In the genomic region with DNA sequence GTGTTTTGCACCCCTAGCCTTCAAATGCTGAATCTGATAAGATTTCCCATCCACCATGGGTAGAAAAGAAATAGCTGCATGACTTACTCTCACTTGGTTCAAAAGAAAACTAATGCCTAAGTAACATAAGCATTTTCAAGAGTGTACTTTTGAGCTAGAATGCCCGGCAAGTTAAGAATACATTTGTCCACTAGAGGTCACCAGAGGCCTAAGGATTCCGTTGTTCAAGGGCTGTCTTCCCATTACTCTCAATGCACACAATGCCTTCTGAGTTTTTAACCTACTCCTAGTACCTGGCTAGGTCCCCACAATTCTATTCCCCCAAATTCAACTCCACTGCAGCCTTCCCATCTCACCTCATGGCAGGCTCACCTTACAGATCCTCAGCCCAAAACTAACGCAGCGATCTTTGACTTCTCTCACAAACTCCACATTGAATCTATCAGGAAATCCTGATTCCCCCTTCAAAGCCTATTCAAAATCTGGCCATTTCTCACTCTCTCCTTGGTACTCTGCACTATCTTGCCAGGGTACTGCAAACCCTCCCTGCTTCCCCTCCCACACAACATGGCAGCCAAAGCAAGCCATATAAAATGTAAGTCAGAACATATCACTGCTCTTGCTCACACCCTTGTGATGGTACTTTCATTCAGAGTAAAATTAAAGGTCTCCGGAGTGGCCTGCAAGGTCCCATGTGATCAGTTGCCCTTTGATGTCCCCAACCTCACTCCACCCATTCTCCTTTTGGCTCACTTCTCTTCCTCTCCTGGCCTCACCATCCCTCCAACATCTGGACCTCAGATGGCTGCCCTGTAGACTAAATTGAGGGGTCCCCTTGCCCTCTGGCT, we compare ENCODE assay signal across 8 cellular contexts. TPM values are rescaled to one million over a fixed set of nuclear protein-coding genes. Genes with fewer than 3 reads are reported as not detected.
DNase-seq lines count a peak whose midpoint lies in the region; ATAC-seq and TF ChIP-seq lines count a peak whose summit lies in the region.

No MANE protein-coding gene starts in this region.

- H3K9me3 Mint-ChIP-seq in activated T-helper 2 cell treated with anti-CD3 and anti-CD28 coated beads, Interferon-gamma antibody, Interleukin-2, Interleukin-4, amounts not matched to agents 10 μg/mL and 5 μg/mL and 100 μg/mL, durations not matched to agents 14 hours and 24 hours and 36 hours, result no peaks in the 10 kb centered on the region

- H3K4me3 ChIP-seq in GM12865 (ENCODE audit: low read depth, low read length) (no peak overlapping the region), OCI-LY7 (ENCODE audit: low read depth, low read length, poor library complexity, severe bottlenecking) (no peak overlapping the region), gastroesophageal sphincter (no peak overlapping the region), parathyroid adenoma (ENCODE audit: low read depth, low read length) (no peak overlapping the region)

- CTCF ChIA-PET in OCI-LY7 (lab: Charles Lee; ENCODE audit: unreplicated experiment), result interaction anchor here (0.8 to 2.2 kb wide), 2 partner anchors 200 to 201 kb away, joined by 3 to 11 read pairs; no protein-coding TSS in a partner anchor

- H3K27me3 ChIP-seq in gastroesophageal sphincter, result no peaks in the 10 kb centered on the region
- H3K27me3 ChIP-seq in parathyroid adenoma (ENCODE audit: control insufficient read depth, insufficient read depth, low read length), result no peaks in the 10 kb centered on the region

- TF ChIP-seq EP300 in gastroesophageal sphincter (IDR thresholded peaks at IDR 0.05), result no peak

- POLR2A ChIA-PET in OCI-LY7 (lab: Charles Lee), result interaction anchor here (1.9 kb wide), 1 partner anchor 16 kb away, joined by 5 read pairs; no protein-coding TSS in a partner anchor

- no peaks in the 10 kb centered on the region for H3K27me3 Mint-ChIP-seq in activated T-helper 2 cell treated with anti-CD3 and anti-CD28 coated beads, Interferon-gamma antibody, Interleukin-2, Interleukin-4, amounts not matched to agents 10 μg/mL and 5 μg/mL and 100 μg/mL, durations not matched to agents 14 hours and 24 hours and 36 hours (ENCODE audit: low read depth)

- H3K27ac ChIP-seq in OCI-LY7 (ENCODE audit: low read depth, low read length, poor library complexity, severe bottlenecking) (no peak overlapping the region), gastroesophageal sphincter (no peak overlapping the region), parathyroid adenoma (no peak overlapping the region)

- 33 to 49% methylated on average over 5 of the region's 5 CpGs for WGBS in gastroesophageal sphincter (ENCODE audit: low coverage in 1 of 2), 2 donors

- H3K9me3 ChIP-seq in OCI-LY7 (ENCODE audit: low read length) (no peaks in the 10 kb centered on the region), gastroesophageal sphincter (no peaks in the 10 kb centered on the region), parathyroid adenoma (ENCODE audit: control insufficient read depth, low read length) (no peaks in the 10 kb centered on the region)

- H3K79me2 ChIP-seq in OCI-LY7 (ENCODE audit: insufficient read depth, low read depth, low read length) (no peaks in the 10 kb centered on the region), parathyroid adenoma (peaks cover under 1% of the 10 kb centered on the region)

- H3K4me1 ChIP-seq in OCI-LY7 (ENCODE audit: insufficient read depth, low read length, poor library complexity, severe bottlenecking) (no peaks in the 10 kb centered on the region), gastroesophageal sphincter (no peaks in the 10 kb centered on the region), parathyroid adenoma (no peaks in the 10 kb centered on the region)

- BruUV-seq in OCI-LY7 (replicated peaks; lab: Mats Ljungman, UMichigan), result no TSS peak

- no peaks in the 10 kb centered on the region for H3K9me2 ChIP-seq in OCI-LY7 (ENCODE audit: insufficient read depth, low read length)

- TF ChIP-seq CTCF in GM12865 (IDR thresholded peaks at IDR 0.05; ENCODE audit: insufficient read depth, low read depth, low read length, missing control alignments), result peak; percentile 72
- TF ChIP-seq CTCF in OCI-LY7 (conservative IDR thresholded peaks at IDR 0.05; ENCODE audit: low read length), result peak; percentile 92
- peak; percentile 55 to 81 (median 69) for TF ChIP-seq CTCF in gastroesophageal sphincter (IDR thresholded peaks at IDR 0.05)
- peak; percentile 81 for TF ChIP-seq CTCF in parathyroid adenoma (IDR thresholded peaks at IDR 0.05)

- no peak overlapping the region for H3K4me3 Mint-ChIP-seq in activated T-helper 2 cell treated with anti-CD3 and anti-CD28 coated beads, Interferon-gamma antibody, Interleukin-2, Interleukin-4, amounts not matched to agents 10 μg/mL and 5 μg/mL and 100 μg/mL, durations not matched to agents 14 hours and 24 hours and 36 hours (ENCODE audit: low read depth)

- TF ChIP-seq POLR2A in gastroesophageal sphincter (IDR thresholded peaks at IDR 0.05), result no peak

- peak; percentile 80 for DNase-seq in GM12865 (ENCODE audit: low read depth)
- DNase-seq in H4 (ENCODE audit: low spot score), result peak; percentile 64
- DNase-seq in Kasumi-1 (lab: John Stamatoyannopoulos, UW), result peak; percentile 72 to 77
- DNase-seq in OCI-LY7 (ENCODE audit: low spot score), result peak; percentile 77
- DNase-seq in activated T-helper 2 cell treated with anti-CD3 and anti-CD28 coated beads, Interferon-gamma antibody, Interleukin-2, Interleukin-4, amounts not matched to agents 10 μg/mL and 5 μg/mL and 100 μg/mL, durations not matched to agents 14 hours and 24 hours and 36 hours (ENCODE audit: low spot score), result peak; percentile 49

- no peak overlapping the region for H3K9ac ChIP-seq in parathyroid adenoma

- H4K20me1 ChIP-seq in OCI-LY7 (ENCODE audit: insufficient read depth, low read length), result no peaks in the 10 kb centered on the region

- H3K4me1 Mint-ChIP-seq in activated T-helper 2 cell treated with anti-CD3 and anti-CD28 coated beads, Interferon-gamma antibody, Interleukin-2, Interleukin-4, amounts not matched to agents 10 μg/mL and 5 μg/mL and 100 μg/mL, durations not matched to agents 14 hours and 24 hours and 36 hours (ENCODE audit: low read depth), result peaks cover 35% of the 10 kb centered on the region

- H3K36me3 ChIP-seq in OCI-LY7 (ENCODE audit: insufficient read depth, low read length), result peaks cover 81% of the 10 kb centered on the region
- H3K36me3 ChIP-seq in gastroesophageal sphincter, result peaks cover 4 to 88% of the 10 kb centered on the region in 2 donors
- H3K36me3 ChIP-seq in parathyroid adenoma (ENCODE audit: control insufficient read depth, insufficient read depth, low read length), result no peaks in the 10 kb centered on the region

- H3K36me3 Mint-ChIP-seq in activated T-helper 2 cell treated with anti-CD3 and anti-CD28 coated beads, Interferon-gamma antibody, Interleukin-2, Interleukin-4, amounts not matched to agents 10 μg/mL and 5 μg/mL and 100 μg/mL, durations not matched to agents 14 hours and 24 hours and 36 hours (ENCODE audit: low read depth), result peaks cover 35% of the 10 kb centered on the region

- H3K27ac Mint-ChIP-seq in activated T-helper 2 cell treated with anti-CD3 and anti-CD28 coated beads, Interferon-gamma antibody, Interleukin-2, Interleukin-4, amounts not matched to agents 10 μg/mL and 5 μg/mL and 100 μg/mL, durations not matched to agents 14 hours and 24 hours and 36 hours, result no peak overlapping the region

- ATAC-seq in gastroesophageal sphincter, result peak; percentile 74
- no peak for ATAC-seq in HG03097 (IDR thresholded peaks at IDR 0.05; ENCODE audit: low FRiP score, unreplicated experiment)

- H3K4me2 ChIP-seq in OCI-LY7 (ENCODE audit: low read length) (no peak overlapping the region), parathyroid adenoma (ENCODE audit: low read length) (no peak overlapping the region)

- H2AFZ ChIP-seq in OCI-LY7 (ENCODE audit: low read length), result no peak overlapping the region
- H2AFZ ChIP-seq in parathyroid adenoma, result peak overlapping the region; percentile 17

- intact Hi-C loops in OCI-LY7 (cut with micrococcal nuclease; ENCODE audit: unreplicated experiment), result loop anchor here (1.0 to 2.0 kb wide), 2 partner anchors 148 to 200 kb away; no protein-coding TSS in a partner anchor
- intact Hi-C loops in activated T-helper 2 cell treated with anti-CD3 and anti-CD28 coated beads, Interferon-gamma antibody, Interleukin-2, Interleukin-4, amounts not matched to agents 10 μg/mL and 5 μg/mL and 100 μg/mL, durations not matched to agents 14 hours and 24 hours and 36 hours (cut with micrococcal nuclease), result loop anchor here (1.0 to 10.0 kb wide), 6 partner anchors 14 to 898 kb away; a partner anchor contains a TSS

RNA-seq across cellular contexts. Expression of a gene that starts 13.4 kb away (rescaled TPM):
- 13.2 and 15.3 TPM in 2 replicates for total RNA-seq in H4 (2014; rRNA removed; shearing (Covaris generic))
- total RNA-seq in OCI-LY7 (2014; rRNA removed; shearing (Covaris generic)), result 22.5 and 27.0 TPM in 2 replicates
- total RNA-seq in OCI-LY7 (2022) (41.3 and 43.4 TPM in 2 replicates), gastroesophageal sphincter (10 to 100 TPM; 38.5 to 63.5 (median 42.1) TPM)
- total RNA-seq in activated T-helper 2 cell treated with anti-CD3 and anti-CD28 coated beads, Interferon-gamma antibody, Interleukin-2, Interleukin-4, amounts not matched to agents 10 μg/mL and 5 μg/mL and 100 μg/mL, durations not matched to agents 14 hours and 24 hours and 36 hours, result 118 and 123 TPM in 2 replicates

RNA-seq across cellular contexts. Expression of a gene that starts 47.3 kb away (rescaled TPM):
- 21.3 and 26.8 TPM in 2 replicates for total RNA-seq in H4 (2014; rRNA removed; shearing (Covaris generic))
- 7.9 and 8.5 TPM in 2 replicates for total RNA-seq in OCI-LY7 (2014; rRNA removed; shearing (Covaris generic))
- total RNA-seq in OCI-LY7 (2022), result 29.7 and 30.7 TPM in 2 replicates
- total RNA-seq in activated T-helper 2 cell treated with anti-CD3 and anti-CD28 coated beads, Interferon-gamma antibody, Interleukin-2, Interleukin-4, amounts not matched to agents 10 μg/mL and 5 μg/mL and 100 μg/mL, durations not matched to agents 14 hours and 24 hours and 36 hours, result 26.6 and 28.7 TPM in 2 replicates
- 10 to 100 TPM; 21.7 to 26.3 (median 24.1) TPM for total RNA-seq in gastroesophageal sphincter
